Comparison of ENCODE assay signal across 8 cellular contexts in genomic region chr22:35301370-35301874, GRCh38. TPM values are rescaled to one million over a fixed set of nuclear protein-coding genes. Genes with fewer than 3 reads are reported as not detected.
DNase-seq lines count a peak whose midpoint lies in the region; ATAC-seq and TF ChIP-seq lines count a peak whose summit lies in the region.

No MANE protein-coding gene starts in this region.

- no peaks in the 10 kb centered on the region for H3K9me3 Mint-ChIP-seq in endothelial cell (ENCODE audit: unreplicated experiment)

- H3K27me3 Mint-ChIP-seq in endothelial cell (ENCODE audit: unreplicated experiment): peaks cover 3% of the 10 kb centered on the region

- H3K27ac Mint-ChIP-seq in endothelial cell (ENCODE audit: unreplicated experiment): no peak overlapping the region

- peak; percentile 68 for ATAC-seq in omental fat pad (ENCODE audit: low FRiP score)

- H3K36me3 ChIP-seq in GM23248 (ENCODE audit: low read depth): no peaks in the 10 kb centered on the region; the same call in 1 of the 2 replicates

- peaks cover 29% of the 10 kb centered on the region for H3K4me1 ChIP-seq in GM23248 (ENCODE audit: insufficient read depth)

- H3K36me3 Mint-ChIP-seq in endothelial cell (ENCODE audit: low read depth, unreplicated experiment): no peaks in the 10 kb centered on the region

- no peaks in the 10 kb centered on the region for H3K27me3 ChIP-seq in GM23248 (replicated peaks; ENCODE audit: insufficient read depth)

- in situ Hi-C loops in GM23248 (cut with MboI): no loop called here

- H3K27ac ChIP-seq in GM23248: peak overlapping the region; percentile 100

- WGBS in GM23248 (ENCODE audit: low coverage in 1 of 2, low lambda C conversion rate in 2 of 2, missing lambda C conversion rate in 2 of 2), 2 experiments: 3% methylated on average over 17 of the region's 17 CpGs

- peak overlapping the region; percentile 90 for H3K4me3 ChIP-seq in GM23248

- no peaks in the 10 kb centered on the region for H3K9me2 ChIP-seq in GM23248 (ENCODE audit: insufficient read depth)

- TF ChIP-seq CTCF in endothelial cell (IDR thresholded peaks at IDR 0.05; ENCODE audit: unreplicated experiment) (no peak), omental fat pad (IDR thresholded peaks at IDR 0.05) (no peak)

- H3K9me3 ChIP-seq in GM23248 (ENCODE audit: low read depth): no peaks in the 10 kb centered on the region

- H3K9ac ChIP-seq in GM23248: peak overlapping the region; percentile 100

- H3K4me3 Mint-ChIP-seq in endothelial cell (ENCODE audit: unreplicated experiment): peak overlapping the region; percentile 16

- H3K79me2 ChIP-seq in GM23248 (ENCODE audit: insufficient read depth): peaks cover 41% of the 10 kb centered on the region

- H2AFZ ChIP-seq in GM23248: no peak overlapping the region

- DNase-seq in GM23248 (peak; percentile 98), RKO (ENCODE audit: low spot score) (peak; percentile 19), endothelial cell (ENCODE audit: low spot score) (no peak), omental fat pad (ENCODE audit: low spot score) (peak; percentile 44), DMS79 (lab: John Stamatoyannopoulos, UW) (no peak), DMS153 (lab: John Stamatoyannopoulos, UW) (no peak), NCI-H2081 (lab: John Stamatoyannopoulos, UW) (no peak)
- DNase-seq in stimulated activated CD8-positive, alpha-beta memory T cell treated with anti-CD3 and anti-CD28 coated beads, Interleukin-4, amount 100 ng/mL, for 48 hours: no peak

- H4K20me1 ChIP-seq in GM23248 (ENCODE audit: insufficient read depth): no peaks in the 10 kb centered on the region

- H3F3A ChIP-seq in GM23248 (ENCODE audit: insufficient read depth): peaks cover 31% of the 10 kb centered on the region

- peak overlapping the region; percentile 98 for H3K4me2 ChIP-seq in GM23248 (ENCODE audit: unreplicated experiment)

- peaks cover 12% of the 10 kb centered on the region for H3K4me1 Mint-ChIP-seq in endothelial cell (ENCODE audit: unreplicated experiment)

RNA-seq across cellular contexts. Expression of gene TOM1, which starts 1.7 kb away (rescaled TPM):
- 61.3 and 62.2 TPM in 2 replicates for total RNA-seq in GM23248 (2014; rRNA removed; shearing (Covaris generic))
- polyA plus RNA-seq in GM23248 (2016; fragmentation: Nextera tagmentation; extraction: Ambion mirVana): 69.7 and 72.9 TPM in 2 replicates
- total RNA-seq in endothelial cell (ENCODE audit: unreplicated experiment) (32.0 TPM), omental fat pad (100 to 1,000 TPM in 1 of 4 donors, 10 to 100 TPM in 3; 65.6 to 109 (median 93.2) TPM)

RNA-seq across cellular contexts. Expression of gene HMGXB4, which starts 44.1 kb away (rescaled TPM):
- 10.2 and 12.4 TPM in 2 replicates for total RNA-seq in GM23248 (2014; rRNA removed; shearing (Covaris generic))
- polyA plus RNA-seq in GM23248 (2016; fragmentation: Nextera tagmentation; extraction: Ambion mirVana): 17.1 and 17.8 TPM in 2 replicates
- total RNA-seq in endothelial cell (ENCODE audit: unreplicated experiment) (21.4 TPM), omental fat pad (10 to 100 TPM; 10.9 to 17.8 (median 12.3) TPM)

Comparison
In these comparisons a context has a peak if more than half of its experiments do, and no peak if none do; other contexts are left out.
1. DNase-seq: peak in GM23248 (single experiment), RKO (single experiment) and omental fat pad (single experiment); none in endothelial cell (single experiment), stimulated activated CD8-positive, alpha-beta memory T cell treated with anti-CD3 and anti-CD28 coated beads, Interleukin-4, amount 100 ng/mL, for 48 hours (single experiment), DMS79 (single experiment), DMS153 (single experiment) and NCI-H2081 (0 of 2).